In genomic region chr1:27106561-27107323, GRCh38 we compare ENCODE assay signal across 1 cellular context.
A peak's percentile ranks its signal among the peaks of the same experiment; 100 is the strongest.
TF ChIP-seq lines count a peak whose summit lies in the region.

No MANE protein-coding gene starts in this region.

TF ChIP-seq in GM12878, 131 proteins besides CTCF, POLR2A, EP300 and RAD21 (continued from another document and continues in another):
- TF ChIP-seq USF1 (IDR thresholded peaks at IDR 0.05; ENCODE audit: borderline replicate concordance, extremely low read length, insufficient read depth, low read depth, low read length) = peak; percentile 75
- TF ChIP-seq MXI1 (IDR thresholded peaks at IDR 0.05; ENCODE audit: low read depth, low read length) = peak; percentile 91
- TF ChIP-seq PBX3 (IDR thresholded peaks at IDR 0.05; ENCODE audit: insufficient replicate concordance, low read depth, low read length) = no peak
- TF ChIP-seq KDM1A (IDR thresholded peaks at IDR 0.05; ENCODE audit: borderline replicate concordance) = no peak
- peak; percentile 100 for TF ChIP-seq ZNF687 (IDR thresholded peaks at IDR 0.05)
- 0 out of 2 replicates have a peak, but pooled peaks have one; percentile 32 for TF ChIP-seq CREB1 (IDR thresholded peaks at IDR 0.05; ENCODE audit: low read depth)
- no peak for TF ChIP-seq MEF2A (IDR thresholded peaks at IDR 0.05; ENCODE audit: insufficient read depth, low read depth, low read length)
- 0 out of 2 replicates have a peak, but pooled peaks have one; percentile 7 for TF ChIP-seq PKNOX1 (IDR thresholded peaks at IDR 0.05)
- TF ChIP-seq ZNF24 (IDR thresholded peaks at IDR 0.05) = no peak
- no peak for TF ChIP-seq HSF1 (IDR thresholded peaks at IDR 0.05; ENCODE audit: low read depth, low read length)
- TF ChIP-seq CBX3 (IDR thresholded peaks at IDR 0.05; ENCODE audit: borderline replicate concordance, low read depth) = no peak
- peak; percentile 92 to 95; a peak in 3 of 4 replicates for TF ChIP-seq BHLHE40 (IDR thresholded peaks at IDR 0.05; ENCODE audit: borderline replicate concordance in 1 of 2, low read depth in 2 of 2, low read length in 1 of 2)
- no peak for TF ChIP-seq SRF (IDR thresholded peaks at IDR 0.05; ENCODE audit: low read depth in 2 of 2, low read length in 2 of 2)
- no peak for TF ChIP-seq SUZ12 (IDR thresholded peaks at IDR 0.05; ENCODE audit: unreplicated experiment)
- peak; percentile 76; the same call in 1 of the 2 replicates for TF ChIP-seq TCF3 (IDR thresholded peaks at IDR 0.05; ENCODE audit: borderline replicate concordance, insufficient read depth, low read depth, low read length)
- 0 out of 2 replicates have a peak, but pooled peaks have one; percentile 13 for TF ChIP-seq RUNX3 (IDR thresholded peaks at IDR 0.05; ENCODE audit: low read length)
- peak; percentile 90 for TF ChIP-seq MEF2B (IDR thresholded peaks at IDR 0.05; ENCODE audit: partially characterized antibody, poor library complexity, severe bottlenecking)
- peak; percentile 79 for TF ChIP-seq RELB (IDR thresholded peaks at IDR 0.05; ENCODE audit: low read depth)
- TF ChIP-seq SREBF1 (IDR thresholded peaks at IDR 0.05; ENCODE audit: low read length) = no peak
- no peak for TF ChIP-seq ATF2 (IDR thresholded peaks at IDR 0.05; ENCODE audit: low read length)
- TF ChIP-seq TAF1 (IDR thresholded peaks at IDR 0.05; ENCODE audit: borderline replicate concordance, low read depth, low read length) = no peak
- TF ChIP-seq ATF7 (IDR thresholded peaks at IDR 0.05; ENCODE audit: low read depth) = peak; percentile 40; the same call in 1 of the 2 replicates
- no peak for TF ChIP-seq HDAC2 (IDR thresholded peaks at IDR 0.05)
- TF ChIP-seq E4F1 (IDR thresholded peaks at IDR 0.05; ENCODE audit: borderline replicate concordance, partially characterized antibody) = no peak
- TF ChIP-seq NR2F1 (conservative IDR thresholded peaks at IDR 0.05) = peak; percentile 55; the same call in 1 of the 2 replicates
- peak; percentile 39; the same call in 1 of the 2 replicates for TF ChIP-seq TCF12 (IDR thresholded peaks at IDR 0.05; ENCODE audit: low read depth, low read length)
- TF ChIP-seq MAX (IDR thresholded peaks at IDR 0.05; ENCODE audit: low read depth, low read length) = peak; percentile 95; the same call in 1 of the 2 replicates
- TF ChIP-seq CHD2 (IDR thresholded peaks at IDR 0.05; ENCODE audit: borderline replicate concordance, low read depth, low read length) = peak; percentile 45; the same call in 1 of the 2 replicates
- TF ChIP-seq ZBTB33 (IDR thresholded peaks at IDR 0.05) = no peak
- peak; percentile 54; the same call in 1 of the 2 replicates for TF ChIP-seq GATAD2B (conservative IDR thresholded peaks at IDR 0.05; ENCODE audit: low read depth)
- no peak for TF ChIP-seq ZZZ3 (IDR thresholded peaks at IDR 0.05; ENCODE audit: control insufficient read depth, insufficient read length, low read depth)
- TF ChIP-seq PAX8 (IDR thresholded peaks at IDR 0.05) = no peak
- no peak for TF ChIP-seq BRCA1 (IDR thresholded peaks at IDR 0.05; ENCODE audit: low read depth, low read length)
- peak in 1 of 2 experiments; percentile 9; a peak in 1 of 3 replicates for TF ChIP-seq EGR1 (IDR thresholded peaks at IDR 0.05; ENCODE audit: borderline replicate concordance in 1 of 2, low read depth in 2 of 2, low read length in 2 of 2)
- no peak for TF ChIP-seq EZH2 (IDR thresholded peaks at IDR 0.05; ENCODE audit: borderline replicate concordance, control insufficient read depth, low read depth, low read length)
- no peak for TF ChIP-seq FOXM1 (IDR thresholded peaks at IDR 0.05; ENCODE audit: low read depth, low read length)
- peak; percentile 26 for TF ChIP-seq RELA (IDR thresholded peaks at IDR 0.05; ENCODE audit: borderline replicate concordance, partially characterized antibody)
- no peak for TF ChIP-seq HCFC1 (IDR thresholded peaks at IDR 0.05; ENCODE audit: low read length)
- TF ChIP-seq USF2 (IDR thresholded peaks at IDR 0.05; ENCODE audit: borderline replicate concordance, low read depth, low read length) = peak; percentile 53; the same call in 1 of the 2 replicates
- TF ChIP-seq IRF4 (IDR thresholded peaks at IDR 0.05; ENCODE audit: low read depth, low read length) = 0 out of 2 replicates have a peak, but pooled peaks have one; percentile 26
- TF ChIP-seq SPI1 (IDR thresholded peaks at IDR 0.05; ENCODE audit: borderline replicate concordance, insufficient read depth, low read depth, low read length) = peak; percentile 91
- 0 out of 2 replicates have a peak, but pooled peaks have one; percentile 52 for TF ChIP-seq ZNF207 (IDR thresholded peaks at IDR 0.05; ENCODE audit: borderline replicate concordance)
- no peak for TF ChIP-seq HDAC6 (IDR thresholded peaks at IDR 0.05; ENCODE audit: unreplicated experiment)
- no peak for TF ChIP-seq MYB (IDR thresholded peaks at IDR 0.05; ENCODE audit: borderline replicate concordance, low read depth, low read length)
- TF ChIP-seq NBN (IDR thresholded peaks at IDR 0.05) = peak; percentile 73; the same call in 1 of the 2 replicates
